In the genomic region with DNA sequence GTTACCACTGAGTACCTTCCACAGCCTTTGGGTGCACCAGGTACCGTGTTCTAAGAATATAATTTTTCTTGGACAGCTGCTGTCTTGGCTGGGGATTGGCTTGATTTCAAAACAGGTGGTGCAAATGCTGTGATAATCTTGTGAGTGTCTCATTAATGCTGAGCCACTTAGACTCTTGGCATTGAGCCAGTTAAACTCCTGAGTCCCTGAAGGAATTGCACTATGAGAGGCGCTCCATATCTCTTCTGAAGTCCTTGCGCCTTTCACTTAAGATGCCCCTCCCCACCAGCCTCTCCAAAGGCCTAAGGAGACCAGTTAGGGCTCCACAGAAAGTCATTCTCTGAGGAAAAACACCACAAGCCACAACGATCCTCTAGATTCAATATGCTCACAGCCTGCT, we compare ENCODE assay signal across 21 cellular contexts. TPM values are rescaled to one million over a fixed set of nuclear protein-coding genes. Genes with fewer than 3 reads are reported as not detected.
A peak's percentile ranks its signal among the peaks of the same experiment; 100 is the strongest.
DNase-seq lines count a peak whose midpoint lies in the region; TF ChIP-seq lines count a peak whose summit lies in the region.
"Had no signal": no experiment of that assay in that cellular context is flagged by ENCODE, and none has a peak within 500 bp of the region (broad histone marks: within the 10 kb centered on the region; RNA-seq: fewer than 3 reads in every experiment).

No MANE protein-coding gene starts in this region.

- peaks cover 17% of the 10 kb centered on the region for H3K79me2 ChIP-seq in smooth muscle cell (ENCODE audit: low read depth)

- TF ChIP-seq CTCF in glutamatergic neuron (IDR thresholded peaks at IDR 0.05; ENCODE audit: partially characterized antibody, unreplicated experiment) (no peak), smooth muscle cell (IDR thresholded peaks at IDR 0.05; ENCODE audit: borderline replicate concordance, insufficient read depth, poor library complexity, severe bottlenecking) (no peak)

- peaks cover 23% of the 10 kb centered on the region for H3K36me3 Mint-ChIP-seq in glutamatergic neuron (ENCODE audit: unreplicated experiment)

- H3K9ac ChIP-seq in smooth muscle cell (ENCODE audit: low read depth), result no peak overlapping the region

- H3K36me3 ChIP-seq in smooth muscle cell (ENCODE audit: low read depth), result peaks cover 7% of the 10 kb centered on the region
- H3K36me3 ChIP-seq: vagina had no signal

- H3K4me3 ChIP-seq in smooth muscle cell, result no peak overlapping the region
- H3K4me3 ChIP-seq: heart right ventricle, MG63, vagina had no signal

- peaks cover 1% of the 10 kb centered on the region for H3K27me3 Mint-ChIP-seq in glutamatergic neuron (ENCODE audit: unreplicated experiment)
- H3K27me3 Mint-ChIP-seq: activated CD4-positive, alpha-beta T cell treated with anti-CD3 and anti-CD28 coated beads, Interleukin-2, amount 10 ng/mL, durations not matched to agents 24 days and 14 days; dendritic cell treated with granulocyte-macrophage colony-stimulating factor and Interleukin-4, amounts not matched to agents 40 ng/mL and 50 ng/mL, for 4 days had no signal

- H3K27ac Mint-ChIP-seq in glutamatergic neuron (ENCODE audit: unreplicated experiment), result peak overlapping the region; percentile 14
- H3K27ac Mint-ChIP-seq: activated CD4-positive, alpha-beta T cell treated with anti-CD3 and anti-CD28 coated beads, Interleukin-2, amount 10 ng/mL, durations not matched to agents 24 days and 14 days had no signal

- H3K27me3 ChIP-seq in smooth muscle cell (ENCODE audit: low read depth), result no peaks in the 10 kb centered on the region
- H3K27me3 ChIP-seq: heart right ventricle, MG63, vagina had no signal

- no peaks in the 10 kb centered on the region for H3K4me1 ChIP-seq in smooth muscle cell (ENCODE audit: low read depth)

- peak overlapping the region; percentile 32 for H3K4me2 ChIP-seq in smooth muscle cell

- H4K20me1 ChIP-seq in smooth muscle cell (ENCODE audit: low read depth), result no peaks in the 10 kb centered on the region

- H3K9me3 ChIP-seq in smooth muscle cell (replicated peaks; ENCODE audit: low read depth), result peaks cover 3% of the 10 kb centered on the region
- H3K9me3 ChIP-seq: vagina had no signal

- H3K4me3 Mint-ChIP-seq in glutamatergic neuron (ENCODE audit: unreplicated experiment), result no peak overlapping the region
- H3K4me3 Mint-ChIP-seq: activated CD4-positive, alpha-beta T cell treated with anti-CD3 and anti-CD28 coated beads, Interleukin-2, amount 10 ng/mL, durations not matched to agents 24 days and 14 days; dendritic cell treated with granulocyte-macrophage colony-stimulating factor and Interleukin-4, amounts not matched to agents 40 ng/mL and 50 ng/mL, for 4 days had no signal

- peak overlapping the region; percentile 57 for H3K27ac ChIP-seq in smooth muscle cell (ENCODE audit: low read depth)
- H3K27ac ChIP-seq: heart right ventricle, HL-60, vagina had no signal

- peak; percentile 3 for DNase-seq in NCI-H1436 (lab: John Stamatoyannopoulos, UW)
- no peak for DNase-seq in NCI-H1436 treated with DMSO at 0.1 percent for 48 hours (lab: John Stamatoyannopoulos, UW)
- DNase-seq in NCI-H82 (lab: John Stamatoyannopoulos, UW), result peak; percentile 99
- no peak for DNase-seq in glutamatergic neuron
- DNase-seq in smooth muscle cell (lab: John Stamatoyannopoulos, UW; ENCODE audit: unreplicated experiment), result no peak
- no peak for DNase-seq in NAMALWA (ENCODE audit: low spot score)
- DNase-seq in NCI-H510A (lab: John Stamatoyannopoulos, UW), result no peak
- DNase-seq in DMS53 treated with DMSO at 0.1 percent for 48 hours (lab: John Stamatoyannopoulos, UW; ENCODE audit: unreplicated experiment), result no peak
- DNase-seq: 8988T; activated CD4-positive, alpha-beta T cell treated with anti-CD3 and anti-CD28 coated beads, Interleukin-2, amount 10 ng/mL, durations not matched to agents 24 days and 14 days; activated effector memory CD4-positive, alpha-beta T cell treated with Interleukin-2 at 50 U/mL for 16 hours; GDM1; heart right ventricle; MG63; NCI-H1930; nucleus accumbens; PC-3; SIG-M5 had no signal

- H3K9me3 Mint-ChIP-seq in glutamatergic neuron (ENCODE audit: unreplicated experiment), result peaks cover 6% of the 10 kb centered on the region

- whole genome bisulfite sequencing in smooth muscle cell (ENCODE audit: low lambda C conversion rate), result 89% methylated on average over 4 of the region's 4 CpGs

- H3F3A ChIP-seq in smooth muscle cell (ENCODE audit: low read depth), result peaks cover 12% of the 10 kb centered on the region

- peaks cover 9% of the 10 kb centered on the region for H3K4me1 Mint-ChIP-seq in glutamatergic neuron (ENCODE audit: low read depth, unreplicated experiment)

- H2AFZ ChIP-seq in smooth muscle cell (ENCODE audit: low read depth), result no peak overlapping the region

RNA-seq across cellular contexts. Expression of a gene that starts 51.0 kb away (rescaled TPM):
- total RNA-seq in glutamatergic neuron (ENCODE audit: unreplicated experiment) (78.8 TPM), smooth muscle cell (103 and 113 TPM in 2 replicates)
- 26.3 and 29.5 TPM in 2 replicates for polyA plus RNA-seq in smooth muscle cell

Comparison
In these comparisons a context has a peak if more than half of its experiments do, and no peak if none do; other contexts are left out.
1. DNase-seq: peak in NCI-H1436 (single experiment) and NCI-H82 (single experiment); none in NCI-H1436 treated with DMSO at 0.1 percent for 48 hours (single experiment), glutamatergic neuron (single experiment), smooth muscle cell (single experiment), NAMALWA (single experiment), NCI-H510A (single experiment) and DMS53 treated with DMSO at 0.1 percent for 48 hours (single experiment).